Comparison of ENCODE assay signal across 19 cellular contexts in genomic region chr6:118913161-118913560, GRCh38.
"Had no signal": no experiment of that assay in that cellular context is flagged by ENCODE, and none has a peak within 500 bp of the region (broad histone marks: within the 10 kb centered on the region; RNA-seq: fewer than 3 reads in every experiment).

No MANE protein-coding gene starts in this region.

- H3K4me3 ChIP-seq: ascending aorta, breast epithelium, lung, upper lobe of right lung had no signal

- H3K9me3 ChIP-seq: ascending aorta, breast epithelium, upper lobe of right lung had no signal

- H3K9me3 Mint-ChIP-seq: nephron progenitor cell; stimulated activated naive B cell treated with anti-CD40 and anti-IgM and Interleukin-4, amounts not matched to agents 10 μg/mL and 1 μg/mL and 100 μg/mL, for 72 hours had no signal

- H3K27ac ChIP-seq: ascending aorta, breast epithelium, upper lobe of right lung had no signal

- H3K27me3 ChIP-seq: ascending aorta, breast epithelium, upper lobe of right lung had no signal

- H3K4me3 Mint-ChIP-seq: activated CD8-positive, alpha-beta T cell treated with anti-CD3 and anti-CD28 coated beads, Interleukin-2, amount 10 ng/mL, durations not matched to agents 7 days and 5 days; nephron progenitor cell; stimulated activated naive B cell treated with anti-CD40 and anti-IgM and Interleukin-4, amounts not matched to agents 10 μg/mL and 1 μg/mL and 100 μg/mL, for 72 hours had no signal

- DNase-seq: activated CD4-positive, alpha-beta T cell treated with anti-CD3 and anti-CD28 coated beads for 48 hours; activated CD4-positive, CD25-positive, alpha-beta regulatory T cell; activated CD8-positive, alpha-beta memory T cell treated with anti-CD3 and anti-CD28 coated beads, Interleukin-2, amount 50 U/mL, for 48 hours; activated CD8-positive, alpha-beta T cell treated with anti-CD3 and anti-CD28 coated beads, Interleukin-2, amount 10 ng/mL, durations not matched to agents 7 days and 5 days; activated naive CD4-positive, alpha-beta T cell; cortex of kidney; head of caudate nucleus; kidney; midbrain; nephron progenitor cell; nucleus accumbens; posterior cingulate gyrus; retina; stimulated activated naive B cell treated with anti-CD40 and anti-IgM and Interleukin-4, amounts not matched to agents 10 μg/mL and 1 μg/mL and 100 μg/mL, for 72 hours; T-helper 9 cell; upper lobe of right lung had no signal

- H3K4me1 Mint-ChIP-seq: nephron progenitor cell; stimulated activated naive B cell treated with anti-CD40 and anti-IgM and Interleukin-4, amounts not matched to agents 10 μg/mL and 1 μg/mL and 100 μg/mL, for 72 hours had no signal

- H3K27me3 Mint-ChIP-seq: stimulated activated naive B cell treated with anti-CD40 and anti-IgM and Interleukin-4, amounts not matched to agents 10 μg/mL and 1 μg/mL and 100 μg/mL, for 72 hours had no signal

- H3K27ac Mint-ChIP-seq: activated CD8-positive, alpha-beta T cell treated with anti-CD3 and anti-CD28 coated beads, Interleukin-2, amount 10 ng/mL, durations not matched to agents 7 days and 5 days; nephron progenitor cell; stimulated activated naive B cell treated with anti-CD40 and anti-IgM and Interleukin-4, amounts not matched to agents 10 μg/mL and 1 μg/mL and 100 μg/mL, for 72 hours had no signal
